8 cellular contexts compared by ENCODE assay signal in the genomic region with DNA sequence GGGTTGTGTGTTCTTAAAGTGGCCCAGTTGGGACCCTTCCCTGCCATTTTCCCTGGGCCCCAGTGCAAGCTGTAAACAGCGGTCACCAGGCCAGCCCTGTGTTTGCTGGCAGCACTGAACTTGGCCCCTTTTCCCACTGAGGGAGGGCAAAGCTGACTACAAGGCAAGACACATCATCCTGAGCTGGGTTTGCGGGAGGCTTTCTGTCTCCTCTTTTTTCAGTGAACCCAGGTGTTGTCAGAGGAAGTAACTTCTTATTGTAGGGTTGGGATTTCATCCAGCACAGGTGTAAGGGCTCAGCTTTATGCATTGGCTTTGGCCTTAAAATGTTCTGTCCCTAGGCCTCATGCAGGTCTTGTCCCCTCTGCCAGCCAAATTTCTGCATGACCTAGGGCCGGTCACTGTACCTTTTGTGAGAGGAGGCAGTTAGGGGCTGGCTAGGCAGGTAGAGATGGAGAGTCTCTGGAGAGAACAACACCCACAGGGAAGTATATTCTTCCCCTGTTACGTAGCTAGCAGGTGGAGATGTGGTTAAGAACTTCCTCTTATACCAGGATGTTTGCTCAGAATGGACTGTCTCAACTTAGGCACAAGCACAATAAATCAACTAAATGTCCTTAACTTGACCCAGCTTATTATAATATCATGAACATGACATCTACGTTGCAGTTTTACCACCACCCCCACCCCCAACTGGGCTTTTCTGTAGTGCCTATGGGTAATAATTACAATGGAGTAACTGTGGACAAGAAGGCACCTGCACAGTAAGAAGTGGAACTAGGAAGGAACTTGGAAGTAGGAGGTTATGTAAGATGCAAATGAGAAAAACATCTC.
DNase-seq lines count a peak whose midpoint lies in the region; ATAC-seq and TF ChIP-seq lines count a peak whose summit lies in the region.

No MANE protein-coding gene starts in this region.

- peak overlapping the region; percentile 70 for H3K4me3 Mint-ChIP-seq in activated B cell treated with CpG ODN at 0.5 μM for 24 hours

- peaks cover 92% of the 10 kb centered on the region for H3K4me1 Mint-ChIP-seq in activated B cell treated with CpG ODN at 0.5 μM for 24 hours

- peak; percentile 88 for ATAC-seq in GM19328 (IDR thresholded peaks at IDR 0.05; ENCODE audit: unreplicated experiment)
- ATAC-seq in HG03175 (IDR thresholded peaks at IDR 0.05; ENCODE audit: unreplicated experiment): peak; percentile 90
- ATAC-seq in activated B cell treated with CpG ODN at 0.5 μM for 24 hours (ENCODE audit: low read depth): peak; percentile 83

- no peaks in the 10 kb centered on the region for H3K27me3 ChIP-seq in BLaER1 treated with 17β-estradiol and CSF1 and Interleukin-3, amounts not matched to agents 10 nM and 100 nM
- H3K27me3 ChIP-seq in tibial artery: no peaks in the 10 kb centered on the region

- peaks cover 15% of the 10 kb centered on the region for H3K36me3 Mint-ChIP-seq in activated B cell treated with CpG ODN at 0.5 μM for 24 hours (ENCODE audit: low read depth)

- H3K9me3 ChIP-seq in BLaER1 treated with 17β-estradiol and CSF1 and Interleukin-3, amounts not matched to agents 10 nM and 100 nM (replicated peaks in 1 of 11): peaks cover 26 to 36% (median 33%) of the 10 kb centered on the region in 11 experiments
- H3K9me3 ChIP-seq in tibial artery: no peaks in the 10 kb centered on the region

- POLR2A ChIA-PET in activated B cell treated with CpG ODN at 0.5 μM for 24 hours (lab: Charles Lee): interaction anchor here (0.6 to 11.6 kb wide), 22 partner anchors 9 to 700 kb away, joined by 3 to 100 read pairs (median 4); a partner anchor contains a TSS

- H3K36me3 ChIP-seq in BLaER1 treated with 17β-estradiol and CSF1 and Interleukin-3, amounts not matched to agents 10 nM and 100 nM: no peaks in the 10 kb centered on the region; a peak in 1 of 22 replicates
- no peaks in the 10 kb centered on the region for H3K36me3 ChIP-seq in tibial artery

- H3K27me3 Mint-ChIP-seq in activated B cell treated with CpG ODN at 0.5 μM for 24 hours: no peaks in the 10 kb centered on the region

- DNase-seq in activated B cell treated with CpG ODN at 0.5 μM for 24 hours (no peak), tibial artery (no peak), NCI-H748 treated with DMSO at 0.1 percent for 48 hours (lab: John Stamatoyannopoulos, UW) (no peak), EL (no peak)
- no peak for DNase-seq in activated CD4-positive, alpha-beta T cell treated with anti-CD3 and anti-CD28 coated beads for 1 hour

- intact Hi-C loops in activated B cell treated with CpG ODN at 0.5 μM for 24 hours (cut with micrococcal nuclease): loop anchor here (1.0 kb wide), 4 partner anchors 10 to 73 kb away; no protein-coding TSS in a partner anchor
- intact Hi-C loops in tibial artery (cut with DNase I; ENCODE audit: low total_unique reads): no loop called here

- peaks cover 50 to 71% (median 67%) of the 10 kb centered on the region in 10 experiments for H3K4me1 ChIP-seq in BLaER1 treated with 17β-estradiol and CSF1 and Interleukin-3, amounts not matched to agents 10 nM and 100 nM
- no peaks in the 10 kb centered on the region for H3K4me1 ChIP-seq in tibial artery

- H3K9ac ChIP-seq in BLaER1 treated with 17β-estradiol and CSF1 and Interleukin-3, amounts not matched to agents 10 nM and 100 nM: peak overlapping the region in 5 of 11 experiments; percentile 1 to 50 (median 27); a peak in 6 of 22 replicates

- H3K27ac Mint-ChIP-seq in activated B cell treated with CpG ODN at 0.5 μM for 24 hours: peak overlapping the region; percentile 92

- H3K4me3 ChIP-seq in BLaER1 treated with 17β-estradiol and CSF1 and Interleukin-3, amounts not matched to agents 10 nM and 100 nM: no peak overlapping the region; a peak in 1 of 20 replicates
- H3K4me3 ChIP-seq in tibial artery: no peak overlapping the region

- peak overlapping the region; percentile 28 to 74 (median 59); a peak in 20 of 22 replicates for H3K27ac ChIP-seq in BLaER1 treated with 17β-estradiol and CSF1 and Interleukin-3, amounts not matched to agents 10 nM and 100 nM
- no peak overlapping the region for H3K27ac ChIP-seq in tibial artery

- CTCF ChIA-PET in activated B cell treated with CpG ODN at 0.5 μM for 24 hours (lab: Charles Lee): interaction anchor here (0.6 to 3.1 kb wide), 12 partner anchors 9 to 156 kb away, joined by 3 to 15 read pairs (median 4); a partner anchor contains a TSS

- no peak for TF ChIP-seq CTCF in activated B cell treated with CpG ODN at 0.5 μM for 24 hours (IDR thresholded peaks at IDR 0.05)
- no peak for TF ChIP-seq CTCF in tibial artery (IDR thresholded peaks at IDR 0.05)

- H3K9me3 Mint-ChIP-seq in activated B cell treated with CpG ODN at 0.5 μM for 24 hours: peaks cover 3% of the 10 kb centered on the region

- no peaks in the 10 kb centered on the region for H4K20me1 ChIP-seq in BLaER1 treated with 17β-estradiol and CSF1 and Interleukin-3, amounts not matched to agents 10 nM and 100 nM

- H3K4me2 ChIP-seq in BLaER1 treated with 17β-estradiol and CSF1 and Interleukin-3, amounts not matched to agents 10 nM and 100 nM: peak overlapping the region; percentile 76 to 87 (median 81)

Comparison
In these comparisons a context has a peak if more than half of its experiments do, and no peak if none do; other contexts are left out.
1. H3K27ac ChIP-seq: peak in BLaER1 treated with 17β-estradiol and CSF1 and Interleukin-3, amounts not matched to agents 10 nM and 100 nM (11 of 11); none in tibial artery (0 of 2).
2. Peak in every context shown above with its lines, with median percentiles within 50 percentile points of each other: ATAC-seq.